In the genomic region with DNA sequence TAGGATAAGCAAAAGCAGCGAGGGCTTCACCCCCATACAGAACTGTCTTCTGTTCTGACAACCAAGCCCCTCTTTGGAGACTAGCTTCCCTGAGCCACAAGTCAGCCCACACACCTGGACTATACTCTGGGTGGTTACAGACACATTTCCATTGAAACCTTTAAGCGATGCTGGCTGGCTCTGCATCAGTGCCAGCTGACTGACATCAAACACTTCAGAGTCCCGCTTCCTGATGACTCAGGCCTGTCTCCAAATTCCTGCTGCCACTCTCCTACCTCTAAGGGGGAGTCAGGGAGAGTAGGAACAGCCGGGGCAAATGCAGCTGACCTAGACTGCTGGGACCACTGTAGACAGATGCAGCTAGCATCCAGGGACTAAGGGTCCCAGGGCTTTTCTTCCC, we compare ENCODE assay signal across 12 cellular contexts. TPM values are rescaled to one million over a fixed set of nuclear protein-coding genes. Genes with fewer than 3 reads are reported as not detected.
DNase-seq lines count a peak whose midpoint lies in the region; ATAC-seq and TF ChIP-seq lines count a peak whose summit lies in the region.
"Had no signal": no experiment of that assay in that cellular context is flagged by ENCODE, and none has a peak within 500 bp of the region (broad histone marks: within the 10 kb centered on the region; RNA-seq: fewer than 3 reads in every experiment).

No MANE protein-coding gene starts in this region.

- H3K4me3 ChIP-seq in adipocyte (ENCODE audit: low read length) (no peak overlapping the region), aorta (ENCODE audit: low read length in 2 of 2) (no peak overlapping the region), BE2C (ENCODE audit: low read depth, low read length) (no peak overlapping the region)
- H3K4me3 ChIP-seq: SK-N-MC had no signal

- TF ChIP-seq CTCF in BE2C (IDR thresholded peaks at IDR 0.05; ENCODE audit: low read depth, low read length) (no peak), CD14-positive monocyte (IDR thresholded peaks at IDR 0.05) (no peak)

- peak overlapping the region; percentile 87 to 97 for H3K27ac ChIP-seq in aorta (ENCODE audit: low read depth in 1 of 2, low read length in 2 of 2)
- H3K27ac ChIP-seq: SK-N-MC had no signal

- no peaks in the 10 kb centered on the region for H3K36me3 ChIP-seq in adipocyte (ENCODE audit: control insufficient read depth, insufficient read depth, low read length, severe bottlenecking)
- H3K36me3 ChIP-seq in aorta (ENCODE audit: control insufficient read depth in 1 of 2, insufficient read depth in 2 of 2, low read length in 1 of 2): no peaks in the 10 kb centered on the region
- H3K36me3 ChIP-seq in BE2C: no peaks in the 10 kb centered on the region

- H3K9me3 ChIP-seq in adipocyte (ENCODE audit: control insufficient read depth, low read length) (no peaks in the 10 kb centered on the region), aorta (ENCODE audit: control insufficient read depth, low read length) (no peaks in the 10 kb centered on the region), BE2C (no peaks in the 10 kb centered on the region)

- intact Hi-C loops in Right ventricle myocardium inferior (cut with DNase I) (loop anchor here (5.0 to 10.0 kb wide), 2 partner anchors 129 to 164 kb away; no protein-coding TSS in a partner anchor), cardiac septum (cut with DNase I) (loop anchor here (5.0 kb wide), 1 partner anchor 39 kb away; no protein-coding TSS in a partner anchor), aorta (cut with DNase I) (no loop called here), CD14-positive monocyte (cut with micrococcal nuclease) (no loop called here)

- no peaks in the 10 kb centered on the region for H3K9me3 Mint-ChIP-seq in CD14-positive monocyte
- H3K9me3 Mint-ChIP-seq: central memory CD8-positive, alpha-beta T cell had no signal

- no peaks in the 10 kb centered on the region for H3K27me3 Mint-ChIP-seq in CD14-positive monocyte (ENCODE audit: low read depth in 3 of 3)
- H3K27me3 Mint-ChIP-seq: central memory CD8-positive, alpha-beta T cell; type B pancreatic cell had no signal

- in situ Hi-C loops in G401 (cut with HindIII; ENCODE audit: low sequenced_read_pairs): no loop called here

- peaks cover 0 to 4% of the 10 kb centered on the region in 2 donors for H3K36me3 Mint-ChIP-seq in CD14-positive monocyte

- no peak overlapping the region for H3K9ac ChIP-seq in adipocyte (ENCODE audit: low read length)

- H3K4me3 Mint-ChIP-seq in CD14-positive monocyte: no peak overlapping the region
- H3K4me3 Mint-ChIP-seq: central memory CD8-positive, alpha-beta T cell; type B pancreatic cell had no signal

- H3K4me1 Mint-ChIP-seq in CD14-positive monocyte: peaks cover 36% of the 10 kb centered on the region

- WGBS in aorta, 2 donors: 2 to 7% methylated on average over 4 of the region's 4 CpGs

- H3K4me1 ChIP-seq in adipocyte (ENCODE audit: control insufficient read depth, insufficient read depth, low read length): peaks cover 38% of the 10 kb centered on the region
- peaks cover 3 to 6% of the 10 kb centered on the region in 2 donors for H3K4me1 ChIP-seq in aorta (ENCODE audit: control insufficient read depth in 1 of 2, insufficient read depth in 2 of 2, low read length in 2 of 2)
- H3K4me1 ChIP-seq in BE2C: no peaks in the 10 kb centered on the region

- no peaks in the 10 kb centered on the region for H3K27me3 ChIP-seq in adipocyte (replicated peaks; ENCODE audit: control insufficient read depth, insufficient read depth, low read length)
- H3K27me3 ChIP-seq in aorta (ENCODE audit: control insufficient read depth in 1 of 2, insufficient read depth in 2 of 2, low read length in 1 of 2): no peaks in the 10 kb centered on the region
- no peaks in the 10 kb centered on the region for H3K27me3 ChIP-seq in BE2C

- peak; percentile 77 for ATAC-seq in Right ventricle myocardium inferior
- ATAC-seq in aorta (ENCODE audit: low FRiP score): peak; percentile 43

- H3K27ac Mint-ChIP-seq in CD14-positive monocyte: no peak overlapping the region

- DNase-seq in Right ventricle myocardium inferior (ENCODE audit: missing footprints): no peak
- no peak for DNase-seq in cardiac septum (ENCODE audit: low spot score)
- DNase-seq in adipocyte (ENCODE audit: low read depth): peak; percentile 53
- DNase-seq in iris pigment epithelial cell (ENCODE audit: low read depth): peak; percentile 48
- DNase-seq in aorta: peak; percentile 55 to 77
- no peak for DNase-seq in BE2C
- no peak for DNase-seq in CD14-positive monocyte (ENCODE audit: low spot score)
- DNase-seq in G401 (ENCODE audit: low spot score): no peak
- DNase-seq: AML-193 had no signal

RNA-seq across cellular contexts. Expression of a gene that starts 59.4 kb away (rescaled TPM):
- 46.2 TPM for total RNA-seq in Right ventricle myocardium inferior
- 43.1 TPM for total RNA-seq in cardiac septum
- 10 to 100 TPM; 48.7 to 49.8 TPM for total RNA-seq in aorta
- polyA plus RNA-seq in aorta: 10 to 100 TPM; 19.4 to 58.9 TPM
- 113 TPM for polyA plus RNA-seq in BE2C (2012; ENCODE audit: insufficient read depth, insufficient read length, low read depth)
- 10 to 100 TPM; 27.9 to 35.1 TPM for polyA plus RNA-seq in CD14-positive monocyte
- total RNA-seq in G401 (2014; rRNA removed; shearing (Covaris generic)): 31.3 and 66.4 TPM in 2 replicates

Comparison
In these comparisons a context has a peak if more than half of its experiments do, and no peak if none do; other contexts are left out.
1. DNase-seq: peak in adipocyte (single experiment), iris pigment epithelial cell (single experiment) and aorta (2 of 2); none in Right ventricle myocardium inferior (single experiment), cardiac septum (single experiment), BE2C (single experiment), CD14-positive monocyte (single experiment) and G401 (single experiment).
2. intact Hi-C loops: an anchor here in Right ventricle myocardium inferior (5.0 to 10.0 kb wide) and cardiac septum (5.0 kb wide); none called in aorta and CD14-positive monocyte.